In genomic region chr6:121647905-121648304, GRCh38 we compare ENCODE assay signal across 18 cellular contexts.
A peak's percentile ranks its signal among the peaks of the same experiment; 100 is the strongest.
DNase-seq lines count a peak whose midpoint lies in the region; ATAC-seq and TF ChIP-seq lines count a peak whose summit lies in the region.
"Had no signal": no experiment of that assay in that cellular context is flagged by ENCODE, and none has a peak within 500 bp of the region (broad histone marks: within the 10 kb centered on the region; RNA-seq: fewer than 3 reads in every experiment).

No MANE protein-coding gene starts in this region.

- peaks cover 0 to 4% of the 10 kb centered on the region in 2 donors for H3K9me3 ChIP-seq in left lung
- H3K9me3 ChIP-seq in gastrocnemius medialis: no peaks in the 10 kb centered on the region

- ATAC-seq in left lung (peak; percentile 25), GM21390 (IDR thresholded peaks at IDR 0.05; ENCODE audit: unreplicated experiment) (no peak), GM18511 (IDR thresholded peaks at IDR 0.05; ENCODE audit: unreplicated experiment) (no peak), gastrocnemius medialis (no peak)
- ATAC-seq: T-helper 17 cell had no signal

- no peak overlapping the region for H3K4me3 ChIP-seq in left lung
- H3K4me3 ChIP-seq in gastrocnemius medialis: no peak overlapping the region
- H3K4me3 ChIP-seq: lung, spleen had no signal

- no peak for TF ChIP-seq POLR2A in gastrocnemius medialis (IDR thresholded peaks at IDR 0.05)

- intact Hi-C loops in left lung (cut with DNase I) (no loop called here), gastrocnemius medialis (cut with DNase I; ENCODE audit: low total_unique reads) (no loop called here)

- in situ Hi-C loops in gastrocnemius medialis (cut with MboI; ENCODE audit: low sequenced_read_pairs in 4 of 4): no loop called here

- peaks cover 0 to 4% of the 10 kb centered on the region in 2 donors for H3K4me1 ChIP-seq in left lung
- no peaks in the 10 kb centered on the region for H3K4me1 ChIP-seq in gastrocnemius medialis

- no peaks in the 10 kb centered on the region for H3K27me3 ChIP-seq in left lung
- no peaks in the 10 kb centered on the region for H3K27me3 ChIP-seq in gastrocnemius medialis
- H3K27me3 ChIP-seq: spleen had no signal

- H3K36me3 ChIP-seq in left lung (no peaks in the 10 kb centered on the region), gastrocnemius medialis (no peaks in the 10 kb centered on the region)
- H3K36me3 ChIP-seq: spleen had no signal

- DNase-seq in AG20443 (ENCODE audit: low spot score): peak; percentile 41
- peak; percentile 26 for DNase-seq in M059J (ENCODE audit: low read depth)
- peak; percentile 88 for DNase-seq in dermis blood vessel endothelial cell
- DNase-seq in left lung: no peak
- no peak for DNase-seq in HT-29 (ENCODE audit: low spot score)
- no peak for DNase-seq in gastrocnemius medialis
- DNase-seq: activated CD4-positive, alpha-beta T cell treated with anti-CD3 and anti-CD28 coated beads for 1 hour; activated CD8-positive, alpha-beta memory T cell treated with anti-CD3 and anti-CD28 coated beads, Interleukin-2, amount 50 U/mL, for 4 hours; activated naive CD4-positive, alpha-beta T cell treated with anti-CD3 and anti-CD28 coated beads, Interleukin-2, amount 10 ng/mL, durations not matched to agents 7 days and 5 days; AML-193; central memory CD4-positive, alpha-beta T cell; NCI-H187 treated with DMSO at 0.1 percent for 48 hours; NCI-H774; spleen; T-helper 17 cell had no signal

- no peak overlapping the region for H3K27ac ChIP-seq in left lung
- H3K27ac ChIP-seq in gastrocnemius medialis: no peak overlapping the region
- H3K27ac ChIP-seq: spleen had no signal

- TF ChIP-seq CTCF in left lung (IDR thresholded peaks at IDR 0.05) (no peak), gastrocnemius medialis (IDR thresholded peaks at IDR 0.05 in 4 of 5, conservative IDR thresholded peaks at IDR 0.05 in 1 of 5) (no peak)

Comparison
In these comparisons a context has a peak if more than half of its experiments do, and no peak if none do; other contexts are left out.
1. DNase-seq: peak in AG20443 (single experiment), M059J (single experiment) and dermis blood vessel endothelial cell (single experiment); none in left lung (0 of 2), HT-29 (single experiment) and gastrocnemius medialis (0 of 2).